In genomic region chr19:54189668-54190502, GRCh38 we compare ENCODE assay signal across 1 cellular context.
TF ChIP-seq lines count a peak whose summit lies in the region.

No MANE protein-coding gene starts in this region.

TF ChIP-seq in K562, 482 proteins besides CTCF, POLR2A, EP300 and RAD21 (continued from another document and continues in another):
- TF ChIP-seq USF1 (CRISPR knock-in tag; IDR thresholded peaks at IDR 0.05) (peak; percentile 19; the same call in 1 of the 2 replicates), HIVEP1 (CRISPR knock-in tag; IDR thresholded peaks at IDR 0.05) (no peak), HMG20A (CRISPR knock-in tag; conservative IDR thresholded peaks at IDR 0.05) (no peak), ARID1B (IDR thresholded peaks at IDR 0.05) (peak; percentile 57; the same call in 1 of the 2 replicates), ZBTB9 (CRISPR knock-in tag; IDR thresholded peaks at IDR 0.05) (0 out of 2 replicates have a peak, but pooled peaks have one; percentile 70), ZNF436 (CRISPR knock-in tag; IDR thresholded peaks at IDR 0.05) (no peak), LCOR (CRISPR knock-in tag; IDR thresholded peaks at IDR 0.05) (no peak), SMAD4 (CRISPR knock-in tag; conservative IDR thresholded peaks at IDR 0.05) (no peak; the same call in 1 of the 2 replicates), ZNF324 (CRISPR knock-in tag; IDR thresholded peaks at IDR 0.05) (no peak), NFIX (CRISPR knock-in tag; IDR thresholded peaks at IDR 0.05; ENCODE audit: low read depth) (no peak), NR1H2 (CRISPR knock-in tag; IDR thresholded peaks at IDR 0.05) (no peak), ARID3A (IDR thresholded peaks at IDR 0.05; ENCODE audit: borderline replicate concordance, low read depth, low read length) (no peak), BCLAF1 (IDR thresholded peaks at IDR 0.05; ENCODE audit: borderline replicate concordance in 1 of 2, control insufficient read depth in 1 of 2, low read depth in 2 of 2, low read length in 1 of 2) (no peak), BRF1 (IDR thresholded peaks at IDR 0.05; ENCODE audit: borderline replicate concordance, extremely low read depth, insufficient read length) (no peak), GABPB2 (CRISPR knock-in tag; conservative IDR thresholded peaks at IDR 0.05) (no peak), HOXB6 (CRISPR knock-in tag; IDR thresholded peaks at IDR 0.05; ENCODE audit: borderline replicate concordance) (no peak), EWSR1 (IDR thresholded peaks at IDR 0.05; ENCODE audit: borderline replicate concordance, low read depth, partially characterized antibody) (no peak), E2F5 (CRISPR knock-in tag; IDR thresholded peaks at IDR 0.05) (0 out of 2 replicates have a peak, but pooled peaks have one; percentile 44), KAT8 (IDR thresholded peaks at IDR 0.05; ENCODE audit: low read depth) (no peak), ZNF561 (CRISPR knock-in tag; conservative IDR thresholded peaks at IDR 0.05) (no peak), PYGO2 (tag; IDR thresholded peaks at IDR 0.05) (no peak), NCOA6 (IDR thresholded peaks at IDR 0.05) (no peak), ZNF263 (CRISPR knock-in tag; IDR thresholded peaks at IDR 0.05; ENCODE audit: borderline replicate concordance) (no peak), ZNF395 (CRISPR knock-in tag; IDR thresholded peaks at IDR 0.05) (no peak), MXI1 (IDR thresholded peaks at IDR 0.05; ENCODE audit: low read depth, low read length) (no peak; the same call in 1 of the 2 replicates), CEBPB (tag; IDR thresholded peaks at IDR 0.05) (no peak), NRF1 (conservative IDR thresholded peaks at IDR 0.05 in 1 of 2, IDR thresholded peaks at IDR 0.05 in 1 of 2) (peak; percentile 92 to 93), NFYB (IDR thresholded peaks at IDR 0.05; ENCODE audit: extremely low read depth, insufficient read length) (no peak), TEAD4 (IDR thresholded peaks at IDR 0.05; ENCODE audit: low read length) (0 out of 2 replicates have a peak, but pooled peaks have one; percentile 2), TEAD4 (CRISPR knock-in tag; IDR thresholded peaks at IDR 0.05; ENCODE audit: borderline replicate concordance) (no peak), ATF4 (CRISPR knock-in tag; IDR thresholded peaks at IDR 0.05) (0 out of 2 replicates have a peak, but pooled peaks have one; percentile 29), GTF2B (IDR thresholded peaks at IDR 0.05; ENCODE audit: extremely low read depth, insufficient read length) (no peak), NR3C1 (CRISPR knock-in tag; IDR thresholded peaks at IDR 0.05) (no peak), KLF1 (tag; IDR thresholded peaks at IDR 0.05) (no peak), ZNF280B (CRISPR knock-in tag; IDR thresholded peaks at IDR 0.05) (no peak), DACH1 (IDR thresholded peaks at IDR 0.05; ENCODE audit: partially characterized antibody) (no peak), YBX1 (IDR thresholded peaks at IDR 0.05) (no peak), HNRNPUL1 (IDR thresholded peaks at IDR 0.05; ENCODE audit: low read length) (no peak), RBM22 (IDR thresholded peaks at IDR 0.05; ENCODE audit: low read depth, low read length, poor library complexity, severe bottlenecking) (no peak), ZNF644 (tag; IDR thresholded peaks at IDR 0.05; ENCODE audit: low read depth) (no peak), CBFB (CRISPR knock-in tag; IDR thresholded peaks at IDR 0.05) (no peak), FOXK2 (conservative IDR thresholded peaks at IDR 0.05 in 1 of 2, IDR thresholded peaks at IDR 0.05 in 1 of 2; ENCODE audit: low read depth in 2 of 2) (peak; percentile 73 to 83; a peak in 3 of 4 replicates), ARNT (IDR thresholded peaks at IDR 0.05) (no peak), ZBTB17 (CRISPR knock-in tag; IDR thresholded peaks at IDR 0.05) (peak; percentile 67; the same call in 1 of the 2 replicates), MLLT1 (IDR thresholded peaks at IDR 0.05) (peak in 1 of 2 experiments; percentile 25; a peak in 1 of 4 replicates), ZNF280A (IDR thresholded peaks at IDR 0.05; ENCODE audit: low read depth, partially characterized antibody) (no peak), ZNF431 (CRISPR knock-in tag; IDR thresholded peaks at IDR 0.05) (no peak), HDAC6 (IDR thresholded peaks at IDR 0.05; ENCODE audit: low read depth, low read length) (no peak), HES1 (IDR thresholded peaks at IDR 0.05; ENCODE audit: low read depth) (0 out of 2 replicates have a peak, but pooled peaks have one; percentile 44), ZKSCAN1 (IDR thresholded peaks at IDR 0.05; ENCODE audit: low read depth, low read length) (no peak), NCOR1 (IDR thresholded peaks at IDR 0.05) (no peak)
